Comparison of ENCODE assay signal across 31 cellular contexts in the genomic region with DNA sequence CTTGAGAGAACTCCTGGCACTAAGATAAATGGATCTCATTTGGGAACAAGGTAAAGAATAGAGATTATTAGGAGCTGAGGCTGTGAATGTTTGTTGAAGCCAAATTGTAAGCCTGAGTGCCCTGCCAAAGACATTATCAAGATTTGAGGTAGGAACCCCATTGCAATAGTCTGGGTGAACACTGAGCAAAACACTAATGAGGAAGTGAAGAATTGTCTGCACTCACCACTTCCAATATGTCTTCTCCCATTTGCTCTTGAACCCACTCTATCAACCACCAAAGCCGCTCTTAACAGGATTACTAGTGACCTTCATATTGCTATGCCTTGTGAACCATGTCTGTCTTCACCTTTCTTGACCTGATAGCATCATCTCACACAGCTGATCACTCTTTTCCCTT.
"Had no signal": no experiment of that assay in that cellular context is flagged by ENCODE, and none has a peak within 500 bp of the region (broad histone marks: within the 10 kb centered on the region; RNA-seq: fewer than 3 reads in every experiment).

No MANE protein-coding gene starts in this region.

- H3K36me3 ChIP-seq: adrenal gland, esophagus squamous epithelium had no signal

- DNase-seq: activated B cell treated with CpG ODN at 0.5 μM for 24 hours; activated CD4-positive, alpha-beta memory T cell treated with anti-CD3 and anti-CD28 coated beads for 36 hours; activated CD4-positive, alpha-beta T cell treated with anti-CD3 and anti-CD28 coated beads for 36 hours; activated CD4-positive, alpha-beta T cell treated with anti-CD3 and anti-CD28 coated beads, Interleukin-2, amount 10 ng/mL, durations not matched to agents 24 days and 14 days; activated CD8-positive, alpha-beta memory T cell treated with anti-CD3 and anti-CD28 coated beads, Interleukin-2, amount 10 ng/mL, durations not matched to agents 7 days and 5 days; activated CD8-positive, alpha-beta memory T cell treated with anti-CD3 and anti-CD28 coated beads, Interleukin-2, amount 50 U/mL, for 4 hours; activated CD8-positive, alpha-beta T cell treated with anti-CD3 and anti-CD28 coated beads, Interleukin-2, amount 10 ng/mL, durations not matched to agents 7 days and 5 days; activated effector memory CD4-positive, alpha-beta T cell treated with anti-CD3 and anti-CD28 coated beads, Interleukin-2, amount 50 U/mL, for 16 hours; activated naive CD4-positive, alpha-beta T cell treated with anti-CD3 and anti-CD28 coated beads for 36 hours; activated naive CD8-positive, alpha-beta T cell treated with anti-CD3 and anti-CD28 coated beads for 36 hours; activated naive CD8-positive, alpha-beta T cell treated with anti-CD3 and anti-CD28 coated beads, Interleukin-2, amount 50 U/mL, for 24 hours; activated T-cell treated with anti-CD3 and anti-CD28 coated beads, Interleukin-2, amount 50 U/mL, for 1 hour; activated T-cell treated with anti-CD3 and anti-CD28 coated beads, Interleukin-2, amount 50 U/mL, for 48 hours; adrenal gland; amygdala; aorta; body of pancreas; caudate nucleus; cortex of kidney; dermis blood vessel endothelial cell; effector CD4-positive, alpha-beta T cell; effector memory CD8-positive, alpha-beta T cell; erythroblast; esophagus squamous epithelium; head of caudate nucleus; hippocampal formation had no signal

- H3K4me3 ChIP-seq: adrenal gland, body of pancreas, esophagus squamous epithelium had no signal

- FAIRE-seq: colon, frontal cortex, TTC549 had no signal

- ATAC-seq: activated CD4-positive, CD25-positive, alpha-beta regulatory T cell treated with anti-CD3 and anti-CD28 coated beads, Interleukin-2, amount 50 U/mL, for 24 hours; activated CD8-positive, alpha-beta memory T cell treated with anti-CD3 and anti-CD28 coated beads, Interleukin-2, amount 10 ng/mL, durations not matched to agents 7 days and 5 days; activated CD8-positive, alpha-beta T cell treated with anti-CD3 and anti-CD28 coated beads, Interleukin-2, amount 10 ng/mL, durations not matched to agents 7 days and 5 days; activated naive CD8-positive, alpha-beta T cell treated with anti-CD3 and anti-CD28 coated beads, Interleukin-2, amount 50 U/mL, for 24 hours; body of pancreas; effector memory CD8-positive, alpha-beta T cell had no signal

- H3K9me3 ChIP-seq: adrenal gland, body of pancreas, esophagus squamous epithelium had no signal

- H3K27ac ChIP-seq: adrenal gland, body of pancreas, esophagus squamous epithelium, VCaP had no signal

- H3K27me3 ChIP-seq: adrenal gland, body of pancreas, esophagus squamous epithelium had no signal
